Comparison of ENCODE assay signal across 26 cellular contexts in genomic region chr2:194730266-194730665, GRCh38.
DNase-seq lines count a peak whose midpoint lies in the region; ATAC-seq, FAIRE-seq and TF ChIP-seq lines count a peak whose summit lies in the region.
"Had no signal": no experiment of that assay in that cellular context is flagged by ENCODE, and none has a peak within 500 bp of the region (broad histone marks: within the 10 kb centered on the region; RNA-seq: fewer than 3 reads in every experiment).

No MANE protein-coding gene starts in this region.

- no peaks in the 10 kb centered on the region for H3K27me3 ChIP-seq in RWPE2 (ENCODE audit: insufficient read depth, poor library complexity, severe bottlenecking)
- H3K27me3 ChIP-seq in foreskin keratinocyte = no peaks in the 10 kb centered on the region

- H3K27me3 Mint-ChIP-seq in natural killer cell (ENCODE audit: low read depth in 2 of 2) = no peaks in the 10 kb centered on the region

- FAIRE-seq in H54 (lab: Jason Lieb, UNC) = peak; percentile 52
- FAIRE-seq: GM18507 had no signal

- DNase-seq in H54 (ENCODE audit: insufficient read length, low spot score) = peak; percentile 1
- peak; percentile 53 for DNase-seq in LHCN-M2 (ENCODE audit: low read depth)
- no peak for DNase-seq in RWPE2 (ENCODE audit: low spot score)
- DNase-seq in foreskin keratinocyte = peak in 1 of 2 donors; percentile 52
- DNase-seq in natural killer cell = no peak
- DNase-seq in activated T-cell treated with anti-CD3 and anti-CD28 coated beads, Interleukin-2, amount 50 U/mL, for 48 hours = no peak
- no peak for DNase-seq in NCI-H187 (lab: John Stamatoyannopoulos, UW)
- DNase-seq: Calu3; DMS153; DND-41; GM23248; H9; IMR-90; KG1; NCI-H1092; NCI-H1436; NCI-H1930; NCI-H2107; NCI-H446; NCI-H526; NCI-H82; NK-92 treated with Interleukin-12 subunit alpha and Interleukin-12 subunit beta, amount 100 ng/mL, for 24 hours; PC-9; RPMI8226; SHP77 treated with DMSO at 0.1 percent for 48 hours had no signal

- H3K9me3 ChIP-seq in RWPE2 (ENCODE audit: severe bottlenecking) = no peaks in the 10 kb centered on the region

- peaks cover 1% of the 10 kb centered on the region for H3K4me1 ChIP-seq in RWPE2 (ENCODE audit: insufficient read depth, poor library complexity, severe bottlenecking)
- H3K4me1 ChIP-seq in foreskin keratinocyte = peaks cover 13% of the 10 kb centered on the region

- H3K4me3 ChIP-seq in RWPE2 (ENCODE audit: severe bottlenecking) = no peak overlapping the region
- H3K4me3 ChIP-seq: GM23248, PC-9 had no signal

- H3K36me3 Mint-ChIP-seq in natural killer cell = no peaks in the 10 kb centered on the region

- no peak overlapping the region for H3K4me3 Mint-ChIP-seq in natural killer cell
- H3K4me3 Mint-ChIP-seq: H9 had no signal

- no peak overlapping the region for H3K27ac Mint-ChIP-seq in natural killer cell
- H3K27ac Mint-ChIP-seq: H9 had no signal

- H3K36me3 ChIP-seq in RWPE2 (ENCODE audit: low read depth) = no peaks in the 10 kb centered on the region

- H3K9me3 Mint-ChIP-seq in natural killer cell = peaks cover 8% of the 10 kb centered on the region in 2 donors

- no peaks in the 10 kb centered on the region for H3K4me1 Mint-ChIP-seq in natural killer cell
- H3K4me1 Mint-ChIP-seq: H9 had no signal

- peak; percentile 49; the same call in 1 of the 3 replicates for ATAC-seq in RWPE2 (ENCODE audit: low read depth)
- ATAC-seq in foreskin keratinocyte = peak; percentile 96
- no peak for ATAC-seq in natural killer cell

- TF ChIP-seq POLR2A in H54 (IDR thresholded peaks at IDR 0.05; ENCODE audit: low read depth, low read length) = no peak

- TF ChIP-seq CTCF in RWPE2 (IDR thresholded peaks at IDR 0.05; ENCODE audit: poor library complexity, severe bottlenecking) (no peak), foreskin keratinocyte (conservative IDR thresholded peaks at IDR 0.05) (no peak), natural killer cell (IDR thresholded peaks at IDR 0.05) (no peak)

- H3K27ac ChIP-seq in RWPE2 (ENCODE audit: poor library complexity, severe bottlenecking) (no peak overlapping the region), foreskin keratinocyte (no peak overlapping the region)
- H3K27ac ChIP-seq: GM23248, PC-9 had no signal

- intact Hi-C loops in natural killer cell (cut with micrococcal nuclease) = no loop called here

Comparison
In these comparisons a context has a peak if more than half of its experiments do, and no peak if none do; other contexts are left out.
1. DNase-seq: peak in H54 (single experiment) and LHCN-M2 (single experiment); none in RWPE2 (single experiment), natural killer cell (single experiment), activated T-cell treated with anti-CD3 and anti-CD28 coated beads, Interleukin-2, amount 50 U/mL, for 48 hours (0 of 2) and NCI-H187 (0 of 2).
2. ATAC-seq: peak in RWPE2 (single experiment) and foreskin keratinocyte (single experiment); none in natural killer cell (0 of 3).